15 cellular contexts compared by ENCODE assay signal in genomic region chr9:135220601-135221575, GRCh38.
"Had no signal": no experiment of that assay in that cellular context is flagged by ENCODE, and none has a peak within 500 bp of the region (broad histone marks: within the 10 kb centered on the region; RNA-seq: fewer than 3 reads in every experiment).

No MANE protein-coding gene starts in this region.

- H3K4me3 Mint-ChIP-seq: immature natural killer cell, memory B cell, nephron progenitor cell, T-helper 17 cell had no signal

- H3K27ac Mint-ChIP-seq: activated naive CD4-positive, alpha-beta T cell treated with anti-CD3 and anti-CD28 coated beads, Interleukin-2, amount 50 U/mL, for 72 hours; memory B cell; nephron progenitor cell; T-helper 17 cell had no signal

- H3K4me3 ChIP-seq: dorsolateral prefrontal cortex, esophagus muscularis mucosa, skin epidermis, tibial artery had no signal

- H3K4me1 Mint-ChIP-seq: immature natural killer cell, memory B cell, T-helper 17 cell had no signal

- H3K27ac ChIP-seq: dorsolateral prefrontal cortex, esophagus muscularis mucosa, skin epidermis, tibial artery had no signal

- H3K9me3 ChIP-seq: esophagus muscularis mucosa, tibial artery had no signal

- H3K36me3 Mint-ChIP-seq: activated naive CD4-positive, alpha-beta T cell treated with anti-CD3 and anti-CD28 coated beads, Interleukin-2, amount 50 U/mL, for 72 hours; immature natural killer cell; memory B cell had no signal

- DNase-seq: activated CD4-positive, alpha-beta T cell treated with anti-CD3 and anti-CD28 coated beads, Interleukin-2, amount 50 U/mL, for 4 hours; activated effector memory CD4-positive, alpha-beta T cell treated with Interleukin-2 at 50 U/mL for 16 hours; activated T-cell treated with anti-CD3 and anti-CD28 coated beads, Interleukin-2, amount 50 U/mL, for 1 hour; amniotic stem cell; immature natural killer cell; left colon; nephron progenitor cell had no signal

- H3K9me3 Mint-ChIP-seq: activated naive CD4-positive, alpha-beta T cell treated with anti-CD3 and anti-CD28 coated beads, Interleukin-2, amount 50 U/mL, for 72 hours; immature natural killer cell; memory B cell; nephron progenitor cell had no signal

- H3K36me3 ChIP-seq: esophagus muscularis mucosa, tibial artery had no signal

- ATAC-seq: activated CD4-positive, CD25-positive, alpha-beta regulatory T cell treated with anti-CD3 and anti-CD28 coated beads, Interleukin-2, amount 50 U/mL, for 24 hours; activated naive CD4-positive, alpha-beta T cell treated with anti-CD3 and anti-CD28 coated beads, Interleukin-2, amount 50 U/mL, for 72 hours; left colon; T-helper 17 cell had no signal
